8 cellular contexts compared by ENCODE assay signal in the genomic region with DNA sequence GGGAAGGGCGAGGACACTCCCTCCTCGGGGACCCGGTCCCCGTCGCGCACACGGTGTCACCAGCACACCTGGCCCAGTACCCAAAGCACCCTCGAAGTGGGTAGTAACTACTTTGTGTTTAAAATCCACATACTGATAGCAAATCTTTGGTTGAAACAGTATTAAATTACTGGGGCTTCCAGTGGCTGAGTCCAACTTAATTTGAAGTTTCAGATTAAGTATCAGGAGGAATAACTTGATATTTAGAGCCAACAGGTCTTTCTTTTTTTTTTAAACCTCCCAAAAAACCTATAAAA. TPM values are rescaled to one million over a fixed set of nuclear protein-coding genes. Genes with fewer than 3 reads are reported as not detected.
A peak's percentile ranks its signal among the peaks of the same experiment; 100 is the strongest.
DNase-seq lines count a peak whose midpoint lies in the region; ATAC-seq, FAIRE-seq and TF ChIP-seq lines count a peak whose summit lies in the region.

No MANE protein-coding gene starts in this region.

- H3K36me3 ChIP-seq in bronchial epithelial cell (ENCODE audit: control insufficient read depth, insufficient read depth, low read length): no peaks in the 10 kb centered on the region

- no peaks in the 10 kb centered on the region for H3K27me3 ChIP-seq in bronchial epithelial cell (ENCODE audit: control insufficient read depth, insufficient read depth, low read length)

- no peaks in the 10 kb centered on the region for H3K9me3 Mint-ChIP-seq in naive thymus-derived CD8-positive, alpha-beta T cell

- H3K36me3 Mint-ChIP-seq in naive thymus-derived CD8-positive, alpha-beta T cell: peaks cover 0 to 9% (median 7%) of the 10 kb centered on the region in 3 donors

- DNase-seq in bronchial epithelial cell (ENCODE audit: low read depth) (no peak), COLO829 (ENCODE audit: low spot score) (no peak)
- DNase-seq in naive thymus-derived CD8-positive, alpha-beta T cell: no peak

- H3K4me3 Mint-ChIP-seq in naive thymus-derived CD8-positive, alpha-beta T cell: peak overlapping the region; percentile 56 to 100 (median 78)

- FAIRE-seq in bronchial epithelial cell (lab: Jason Lieb, UNC): no peak

- H3K27ac Mint-ChIP-seq in naive thymus-derived CD8-positive, alpha-beta T cell: peak overlapping the region; percentile 55 to 100 (median 88)

- peaks cover 0 to 1% (median 0%) of the 10 kb centered on the region in 5 donors for H3K27me3 Mint-ChIP-seq in naive thymus-derived CD8-positive, alpha-beta T cell

- H3K4me1 Mint-ChIP-seq in naive thymus-derived CD8-positive, alpha-beta T cell: peaks cover 6 to 29% (median 25%) of the 10 kb centered on the region in 4 donors

- POLR2A ChIA-PET in naive thymus-derived CD8-positive, alpha-beta T cell (lab: Charles Lee): interaction anchor here (2.5 to 2.9 kb wide), 2 partner anchors 121 to 222 kb away, joined by 24 to 33 read pairs; a partner anchor contains a TSS

- TF ChIP-seq CTCF in bronchial epithelial cell (IDR thresholded peaks at IDR 0.05; ENCODE audit: insufficient read depth, low read length, severe bottlenecking): no peak

- ATAC-seq in GM18519 (IDR thresholded peaks at IDR 0.05; ENCODE audit: low FRiP score, unreplicated experiment) (peak; percentile 20), HG03558 (IDR thresholded peaks at IDR 0.05; ENCODE audit: extremely low read depth, unreplicated experiment) (peak; percentile 10), GM21526 (IDR thresholded peaks at IDR 0.05; ENCODE audit: low FRiP score, unreplicated experiment) (no peak), GM19467 (IDR thresholded peaks at IDR 0.05; ENCODE audit: unreplicated experiment) (no peak), GM21576 (IDR thresholded peaks at IDR 0.05; ENCODE audit: unreplicated experiment) (no peak)
- ATAC-seq in naive thymus-derived CD8-positive, alpha-beta T cell: peak in 1 of 2 donors; percentile 53

- peak overlapping the region; percentile 82 for H3K4me3 ChIP-seq in bronchial epithelial cell (ENCODE audit: low read depth, low read length)

RNA-seq across cellular contexts. Expression of a gene that starts 0.6 kb away (rescaled TPM):
- total RNA-seq in bronchial epithelial cell: 9.7 and 12.7 TPM in 2 replicates
- 1 to 10 TPM; 9.7 to 9.8 TPM for total RNA-seq in naive thymus-derived CD8-positive, alpha-beta T cell
- 10 to 100 TPM in 2 of 3 donors, 1 to 10 TPM in 1; 9.2 to 11.8 (median 11.6) TPM for polyA plus RNA-seq in naive thymus-derived CD8-positive, alpha-beta T cell

Comparison
In these comparisons a context has a peak if more than half of its experiments do, and no peak if none do; other contexts are left out.
1. ATAC-seq: peak in GM18519 (single experiment) and HG03558 (single experiment); none in GM21526 (single experiment), GM19467 (single experiment) and GM21576 (single experiment).